ENCODE assay signal across 1 cellular context in the genomic region with DNA sequence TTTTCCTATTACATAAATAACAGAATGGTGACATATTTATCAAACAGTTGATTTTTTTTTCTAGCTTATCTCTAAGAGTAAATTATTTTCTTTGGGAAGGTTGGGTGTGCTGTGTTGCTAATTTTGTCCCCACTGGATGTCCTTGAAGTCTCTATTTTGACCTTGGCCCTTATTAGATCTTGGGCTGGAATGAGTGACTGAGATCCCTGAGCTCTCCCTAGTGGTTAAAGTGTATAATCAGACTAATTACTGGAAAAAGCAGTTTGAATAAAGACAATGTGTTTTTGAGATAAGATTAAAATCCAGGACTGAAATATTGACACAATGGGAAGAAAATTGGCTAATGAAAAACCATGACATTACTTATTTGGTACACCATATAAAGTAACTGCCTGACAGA.
TF ChIP-seq lines count a peak whose summit lies in the region.

No MANE protein-coding gene starts in this region.

TF ChIP-seq in GM12878, 131 proteins besides CTCF, POLR2A, EP300 and RAD21:
- TF ChIP-seq, protein P1, sequence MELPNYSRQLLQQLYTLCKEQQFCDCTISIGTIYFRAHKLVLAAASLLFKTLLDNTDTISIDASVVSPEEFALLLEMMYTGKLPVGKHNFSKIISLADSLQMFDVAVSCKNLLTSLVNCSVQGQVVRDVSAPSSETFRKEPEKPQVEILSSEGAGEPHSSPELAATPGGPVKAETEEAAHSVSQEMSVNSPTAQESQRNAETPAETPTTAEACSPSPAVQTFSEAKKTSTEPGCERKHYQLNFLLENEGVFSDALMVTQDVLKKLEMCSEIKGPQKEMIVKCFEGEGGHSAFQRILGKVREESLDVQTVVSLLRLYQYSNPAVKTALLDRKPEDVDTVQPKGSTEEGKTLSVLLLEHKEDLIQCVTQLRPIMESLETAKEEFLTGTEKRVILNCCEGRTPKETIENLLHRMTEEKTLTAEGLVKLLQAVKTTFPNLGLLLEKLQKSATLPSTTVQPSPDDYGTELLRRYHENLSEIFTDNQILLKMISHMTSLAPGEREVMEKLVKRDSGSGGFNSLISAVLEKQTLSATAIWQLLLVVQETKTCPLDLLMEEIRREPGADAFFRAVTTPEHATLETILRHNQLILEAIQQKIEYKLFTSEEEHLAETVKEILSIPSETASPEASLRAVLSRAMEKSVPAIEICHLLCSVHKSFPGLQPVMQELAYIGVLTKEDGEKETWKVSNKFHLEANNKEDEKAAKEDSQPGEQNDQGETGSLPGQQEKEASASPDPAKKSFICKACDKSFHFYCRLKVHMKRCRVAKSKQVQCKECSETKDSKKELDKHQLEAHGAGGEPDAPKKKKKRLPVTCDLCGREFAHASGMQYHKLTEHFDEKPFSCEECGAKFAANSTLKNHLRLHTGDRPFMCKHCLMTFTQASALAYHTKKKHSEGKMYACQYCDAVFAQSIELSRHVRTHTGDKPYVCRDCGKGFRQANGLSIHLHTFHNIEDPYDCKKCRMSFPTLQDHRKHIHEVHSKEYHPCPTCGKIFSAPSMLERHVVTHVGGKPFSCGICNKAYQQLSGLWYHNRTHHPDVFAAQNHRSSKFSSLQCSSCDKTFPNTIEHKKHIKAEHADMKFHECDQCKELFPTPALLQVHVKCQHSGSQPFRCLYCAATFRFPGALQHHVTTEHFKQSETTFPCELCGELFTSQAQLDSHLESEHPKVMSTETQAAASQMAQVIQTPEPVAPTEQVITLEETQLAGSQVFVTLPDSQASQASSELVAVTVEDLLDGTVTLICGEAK (IDR thresholded peaks at IDR 0.05; ENCODE audit: borderline replicate concordance): no peak
- TF ChIP-seq, protein P2, sequence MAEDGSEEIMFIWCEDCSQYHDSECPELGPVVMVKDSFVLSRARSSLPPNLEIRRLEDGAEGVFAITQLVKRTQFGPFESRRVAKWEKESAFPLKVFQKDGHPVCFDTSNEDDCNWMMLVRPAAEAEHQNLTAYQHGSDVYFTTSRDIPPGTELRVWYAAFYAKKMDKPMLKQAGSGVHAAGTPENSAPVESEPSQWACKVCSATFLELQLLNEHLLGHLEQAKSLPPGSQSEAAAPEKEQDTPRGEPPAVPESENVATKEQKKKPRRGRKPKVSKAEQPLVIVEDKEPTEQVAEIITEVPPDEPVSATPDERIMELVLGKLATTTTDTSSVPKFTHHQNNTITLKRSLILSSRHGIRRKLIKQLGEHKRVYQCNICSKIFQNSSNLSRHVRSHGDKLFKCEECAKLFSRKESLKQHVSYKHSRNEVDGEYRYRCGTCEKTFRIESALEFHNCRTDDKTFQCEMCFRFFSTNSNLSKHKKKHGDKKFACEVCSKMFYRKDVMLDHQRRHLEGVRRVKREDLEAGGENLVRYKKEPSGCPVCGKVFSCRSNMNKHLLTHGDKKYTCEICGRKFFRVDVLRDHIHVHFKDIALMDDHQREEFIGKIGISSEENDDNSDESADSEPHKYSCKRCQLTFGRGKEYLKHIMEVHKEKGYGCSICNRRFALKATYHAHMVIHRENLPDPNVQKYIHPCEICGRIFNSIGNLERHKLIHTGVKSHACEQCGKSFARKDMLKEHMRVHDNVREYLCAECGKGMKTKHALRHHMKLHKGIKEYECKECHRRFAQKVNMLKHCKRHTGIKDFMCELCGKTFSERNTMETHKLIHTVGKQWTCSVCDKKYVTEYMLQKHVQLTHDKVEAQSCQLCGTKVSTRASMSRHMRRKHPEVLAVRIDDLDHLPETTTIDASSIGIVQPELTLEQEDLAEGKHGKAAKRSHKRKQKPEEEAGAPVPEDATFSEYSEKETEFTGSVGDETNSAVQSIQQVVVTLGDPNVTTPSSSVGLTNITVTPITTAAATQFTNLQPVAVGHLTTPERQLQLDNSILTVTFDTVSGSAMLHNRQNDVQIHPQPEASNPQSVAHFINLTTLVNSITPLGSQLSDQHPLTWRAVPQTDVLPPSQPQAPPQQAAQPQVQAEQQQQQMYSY (CRISPR knock-in tag; IDR thresholded peaks at IDR 0.05): no peak
- TF ChIP-seq ESRRA (IDR thresholded peaks at IDR 0.05; ENCODE audit: low read length): peak; percentile 88
- no peak for TF ChIP-seq FOS (IDR thresholded peaks at IDR 0.05; ENCODE audit: borderline replicate concordance, extremely low read depth, insufficient read length)
- peak; percentile 40 for TF ChIP-seq SMC3 (IDR thresholded peaks at IDR 0.05; ENCODE audit: borderline replicate concordance, low read length)
TF ChIP-seq in GM12878: peak in this region for 2.
